12 cellular contexts compared by ENCODE assay signal in the genomic region with DNA sequence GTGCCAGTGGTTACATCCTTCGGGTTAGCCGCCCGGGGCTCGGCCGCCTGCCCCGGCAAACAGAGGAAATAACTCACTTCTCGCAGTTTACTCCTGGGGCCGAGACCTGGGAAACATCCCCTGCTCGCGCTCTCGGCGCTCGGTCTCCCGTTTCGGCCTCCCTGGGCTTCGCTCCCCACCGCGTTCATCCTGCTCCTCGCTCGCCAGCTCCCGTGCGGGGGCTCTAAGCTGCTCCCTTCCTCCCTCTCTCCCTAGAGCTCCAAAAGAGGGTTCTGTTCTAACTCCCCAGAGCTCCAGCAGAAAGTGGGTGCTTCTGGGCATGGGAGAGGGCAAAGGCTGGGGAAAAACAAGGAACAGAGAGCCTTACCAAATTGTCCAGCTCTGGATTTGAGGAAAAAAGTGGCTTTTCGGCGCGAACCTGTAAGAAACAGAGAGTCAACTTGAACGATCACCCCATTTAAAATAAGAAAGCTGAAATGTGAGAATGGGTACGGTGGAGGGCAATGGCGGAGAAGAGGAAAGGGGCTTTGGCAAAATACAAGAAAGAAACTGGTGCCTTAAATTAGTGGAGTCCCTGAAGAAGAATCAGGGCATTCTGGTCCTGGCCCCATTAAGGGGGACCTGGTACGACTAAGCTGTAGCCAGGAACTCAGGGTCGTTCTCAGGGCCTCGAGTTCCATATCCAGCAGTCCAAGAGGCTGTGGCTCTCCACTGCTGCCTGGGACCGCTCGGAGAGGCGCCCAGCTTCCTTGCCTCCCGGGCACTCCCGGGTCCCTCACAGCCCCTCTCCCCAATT. TPM values are rescaled to one million over a fixed set of nuclear protein-coding genes. Genes with fewer than 3 reads are reported as not detected.
DNase-seq lines count a peak whose midpoint lies in the region; ATAC-seq and TF ChIP-seq lines count a peak whose summit lies in the region.
"Had no signal": no experiment of that assay in that cellular context is flagged by ENCODE, and none has a peak within 500 bp of the region (broad histone marks: within the 10 kb centered on the region; RNA-seq: fewer than 3 reads in every experiment).

No MANE protein-coding gene starts in this region.

- H3K27ac Mint-ChIP-seq in nephron, result peak overlapping the region; percentile 98 to 100 (median 100)

- H3K4me3 ChIP-seq in ACC112 (ENCODE audit: low read depth, low read length) (peak overlapping the region; percentile 98; the same call in 1 of the 2 replicates), WERI-Rb-1 (ENCODE audit: low read depth, low read length) (peak overlapping the region; percentile 69), gastroesophageal sphincter (peak overlapping the region; percentile 65 to 85)

- no peaks in the 10 kb centered on the region for H3K9me3 Mint-ChIP-seq in nephron

- H3K9me3 ChIP-seq in WERI-Rb-1 (ENCODE audit: severe bottlenecking) (no peaks in the 10 kb centered on the region), gastroesophageal sphincter (no peaks in the 10 kb centered on the region)

- peak; percentile 23 for DNase-seq in WERI-Rb-1
- DNase-seq in T-helper 1 cell, result no peak
- DNase-seq in stimulated activated CD4-positive, alpha-beta T cell treated with anti-CD3 and anti-CD28 coated beads, Interleukin-12 subunit alpha, Interleukin-12 subunit beta, amount 100 ng/mL, for 4 hours, result no peak
- DNase-seq: effector CD4-positive, alpha-beta T cell; occipital lobe; RPMI8226 had no signal

- H3K4me3 Mint-ChIP-seq in nephron, result peak overlapping the region; percentile 96 to 98 (median 98)

- peaks cover 51% of the 10 kb centered on the region for H3K4me1 Mint-ChIP-seq in nephron

- peaks cover 39% of the 10 kb centered on the region for H3K27me3 Mint-ChIP-seq in nephron (ENCODE audit: low read depth)

- H3K27ac ChIP-seq in ACC112 (ENCODE audit: low read depth, low read length) (no peak overlapping the region), WERI-Rb-1 (peak overlapping the region; percentile 95), gastroesophageal sphincter (peak overlapping the region; percentile 93 to 98 (median 96))

- no peak for ATAC-seq in gastroesophageal sphincter
- ATAC-seq in GM18873 (IDR thresholded peaks at IDR 0.05; ENCODE audit: low FRiP score, unreplicated experiment), result no peak
- ATAC-seq in GM19351 (IDR thresholded peaks at IDR 0.05; ENCODE audit: unreplicated experiment), result no peak

- TF ChIP-seq EP300 in gastroesophageal sphincter (IDR thresholded peaks at IDR 0.05), result no peak

- TF ChIP-seq POLR2A in gastroesophageal sphincter (IDR thresholded peaks at IDR 0.05), result no peak

- peaks cover 73% of the 10 kb centered on the region for H3K36me3 Mint-ChIP-seq in nephron (ENCODE audit: low read depth)

- peaks cover 11% of the 10 kb centered on the region for H3K4me1 ChIP-seq in ACC112 (ENCODE audit: control insufficient read depth, insufficient read depth, low read length, unreplicated experiment)
- peaks cover 0 to 56% (median 0%) of the 10 kb centered on the region in 3 donors for H3K4me1 ChIP-seq in gastroesophageal sphincter

- H3K27me3 ChIP-seq in ACC112 (ENCODE audit: insufficient read depth, low read length), result no peaks in the 10 kb centered on the region
- H3K27me3 ChIP-seq in WERI-Rb-1 (ENCODE audit: insufficient read depth, low read depth, severe bottlenecking), result no peaks in the 10 kb centered on the region
- no peaks in the 10 kb centered on the region for H3K27me3 ChIP-seq in gastroesophageal sphincter

- H3K36me3 ChIP-seq in ACC112 (ENCODE audit: insufficient read depth, low read length) (peaks cover 26% of the 10 kb centered on the region), WERI-Rb-1 (peaks cover 80% of the 10 kb centered on the region), gastroesophageal sphincter (peaks cover 0 to 5% of the 10 kb centered on the region in 2 donors)

- peaks cover 55% of the 10 kb centered on the region for H3K79me2 ChIP-seq in ACC112 (ENCODE audit: control insufficient read depth, insufficient read depth, low read length, unreplicated experiment)

- no peak overlapping the region for H2AFZ ChIP-seq in ACC112 (ENCODE audit: low read length, unreplicated experiment)

- TF ChIP-seq CTCF in WERI-Rb-1 (IDR thresholded peaks at IDR 0.05; ENCODE audit: low read depth, low read length) (no peak), gastroesophageal sphincter (IDR thresholded peaks at IDR 0.05) (no peak), nephron (IDR thresholded peaks at IDR 0.05; ENCODE audit: unreplicated experiment in 3 of 3) (no peak)

- WGBS in gastroesophageal sphincter (ENCODE audit: low coverage in 1 of 2), 2 donors, result 13 to 41% methylated on average over 7 of the region's 36 CpGs

RNA-seq across cellular contexts. Expression of gene MEIS2, which starts 5.0 kb away (rescaled TPM):
- 100 to 1,000 TPM in 1 of 4 donors, 10 to 100 TPM in 3; 43.1 to 108 (median 85.7) TPM for total RNA-seq in gastroesophageal sphincter
- total RNA-seq: activated CD8-positive, alpha-beta memory T cell treated with anti-CD3 and anti-CD28 coated beads for 36 hours had no signal
